In genomic region chr2:30285758-30286157, GRCh38 we compare ENCODE assay signal across 22 cellular contexts. TPM values are rescaled to one million over a fixed set of nuclear protein-coding genes. Genes with fewer than 3 reads are reported as not detected.
A peak's percentile ranks its signal among the peaks of the same experiment; 100 is the strongest.
DNase-seq lines count a peak whose midpoint lies in the region; ATAC-seq, FAIRE-seq and TF ChIP-seq lines count a peak whose summit lies in the region.
"Had no signal": no experiment of that assay in that cellular context is flagged by ENCODE, and none has a peak within 500 bp of the region (broad histone marks: within the 10 kb centered on the region; RNA-seq: fewer than 3 reads in every experiment).

No MANE protein-coding gene starts in this region.

- in situ Hi-C loops in IMR-90 (cut with MboI; ENCODE audit: low sequenced_read_pairs) (no loop called here), K562 (cut with MboI) (no loop called here)

- H3K4me3 ChIP-seq in IMR-90 (ENCODE audit: insufficient read depth, low read depth, low read length), result no peak overlapping the region
- no peak overlapping the region for H3K4me3 ChIP-seq in K562
- no peak overlapping the region for H3K4me3 ChIP-seq in trophoblast cell (ENCODE audit: low read depth, low read length)
- H3K4me3 ChIP-seq: BLaER1 treated with 17β-estradiol and CSF1 and Interleukin-3, amounts not matched to agents 10 nM and 100 nM had no signal

- peaks cover 24% of the 10 kb centered on the region for H3K4me1 ChIP-seq in IMR-90 (ENCODE audit: control insufficient read depth, insufficient read depth, low read length)
- H3K4me1 ChIP-seq in K562 (replicated peaks in 1 of 2; ENCODE audit: control insufficient read depth in 2 of 2, insufficient read depth in 2 of 2, low read length in 2 of 2), result peaks cover 9 to 22% of the 10 kb centered on the region in 2 experiments; a peak in 4 of 5 replicates
- H3K4me1 ChIP-seq in trophoblast cell (ENCODE audit: control insufficient read depth in 1 of 2, insufficient read depth in 2 of 2, low read length in 2 of 2), result peaks cover 0 to 5% of the 10 kb centered on the region in 2 experiments

- H2BK20ac ChIP-seq in IMR-90 (ENCODE audit: low read depth, low read length), result no peak overlapping the region

- no peak overlapping the region for H3K23ac ChIP-seq in IMR-90 (ENCODE audit: low read depth, low read length)
- H3K23ac ChIP-seq in trophoblast cell (ENCODE audit: low read length), result no peak overlapping the region

- no peak overlapping the region for H4K5ac ChIP-seq in IMR-90 (ENCODE audit: low read depth, low read length)

- peak overlapping the region; percentile 92 for H3K27ac Mint-ChIP-seq in activated B cell treated with CpG ODN at 0.5 μM for 24 hours
- H3K27ac Mint-ChIP-seq: CD4-positive, alpha-beta T cell; CD8-positive, alpha-beta T cell had no signal

- dilution Hi-C loops in IMR-90 (cut with HindIII; ENCODE audit: low sequenced_read_pairs, unreplicated experiment), result no loop called here

- no peaks in the 10 kb centered on the region for H3K79me2 ChIP-seq in K562 (ENCODE audit: control insufficient read depth, insufficient read depth, low read length)
- H3K79me2 ChIP-seq in trophoblast cell (ENCODE audit: control insufficient read depth, insufficient read depth, low read length, poor library complexity), result no peaks in the 10 kb centered on the region

- no peak for TF ChIP-seq EP300 in K562 (IDR thresholded peaks at IDR 0.05; ENCODE audit: low read length)

- H3K9ac ChIP-seq in IMR-90 (ENCODE audit: low read depth, low read length), result no peak overlapping the region
- H3K9ac ChIP-seq in K562 (ENCODE audit: insufficient read depth in 1 of 2, low read depth in 2 of 2, low read length in 2 of 2), result no peak overlapping the region
- H3K9ac ChIP-seq in trophoblast cell (ENCODE audit: low read length), result no peak overlapping the region
- H3K9ac ChIP-seq: BLaER1 treated with 17β-estradiol and CSF1 and Interleukin-3, amounts not matched to agents 10 nM and 100 nM had no signal

- no peak overlapping the region for H2BK120ac ChIP-seq in IMR-90 (ENCODE audit: low read depth, low read length)
- H2BK120ac ChIP-seq in trophoblast cell (ENCODE audit: insufficient read depth, low read length, poor library complexity), result no peak overlapping the region

- H2BK15ac ChIP-seq in IMR-90 (ENCODE audit: low read depth, low read length), result 0 out of 3 replicates have a peak overlapping the region, but pooled peaks have one; percentile 15

- H2BK12ac ChIP-seq in trophoblast cell (ENCODE audit: low read length), result no peak overlapping the region

- no peak overlapping the region for H3K27ac ChIP-seq in IMR-90 (ENCODE audit: insufficient read depth, low read length)
- H3K27ac ChIP-seq in K562 (ENCODE audit: extremely low read depth, low read depth, low read length), result no peak overlapping the region
- H3K27ac ChIP-seq in trophoblast cell (ENCODE audit: low read depth, low read length), result no peak overlapping the region
- H3K27ac ChIP-seq: BLaER1 treated with 17β-estradiol and CSF1 and Interleukin-3, amounts not matched to agents 10 nM and 100 nM; C4-2B had no signal

- no peak overlapping the region for H3K4me2 ChIP-seq in IMR-90 (ENCODE audit: low read depth, low read length)
- H3K4me2 ChIP-seq in K562 (ENCODE audit: insufficient read depth, low read length), result no peak overlapping the region
- no peak overlapping the region for H3K4me2 ChIP-seq in trophoblast cell (ENCODE audit: low read length)

- H3K14ac ChIP-seq in IMR-90 (replicated peaks; ENCODE audit: low read depth, low read length) (no peak overlapping the region), trophoblast cell (ENCODE audit: low read length) (no peak overlapping the region)

- no peak for DNase-seq in IMR-90
- DNase-seq in activated B cell treated with CpG ODN at 0.5 μM for 24 hours, result no peak
- no peak for DNase-seq in K562 (ENCODE audit: extremely low read depth in 1 of 4, low spot score in 3 of 4)
- DNase-seq in NCI-H187 (lab: John Stamatoyannopoulos, UW), result no peak
- DNase-seq in trophoblast cell, result no peak
- DNase-seq: 8988T; ACHN; Caco-2; Calu3; CD4-positive, alpha-beta T cell; CD8-positive, alpha-beta T cell; DMS79 treated with DMSO at 0.1 percent for 48 hours; GF-D8 had no signal

- TF ChIP-seq CTCF in IMR-90 (conservative IDR thresholded peaks at IDR 0.05; ENCODE audit: low read depth, low read length) (no peak), activated B cell treated with CpG ODN at 0.5 μM for 24 hours (IDR thresholded peaks at IDR 0.05) (no peak), K562 (IDR thresholded peaks at IDR 0.05 in 2 of 3, conservative IDR thresholded peaks at IDR 0.05 in 1 of 3; ENCODE audit: insufficient read depth in 2 of 3, low read depth in 1 of 3, low read length in 3 of 3) (no peak)

- no peaks in the 10 kb centered on the region for H3K36me3 ChIP-seq in IMR-90 (ENCODE audit: control insufficient read depth, insufficient read depth, low read length)
- no peaks in the 10 kb centered on the region for H3K36me3 ChIP-seq in K562 (ENCODE audit: control insufficient read depth, insufficient read depth, low read length)
- no peaks in the 10 kb centered on the region for H3K36me3 ChIP-seq in trophoblast cell (ENCODE audit: control insufficient read depth in 1 of 2, insufficient read depth in 2 of 2, low read length in 2 of 2)
- H3K36me3 ChIP-seq: BLaER1 treated with 17β-estradiol and CSF1 and Interleukin-3, amounts not matched to agents 10 nM and 100 nM had no signal

- H2AFZ ChIP-seq in IMR-90 (replicated peaks; ENCODE audit: low read length, poor library complexity), result no peak overlapping the region
- no peak overlapping the region for H2AFZ ChIP-seq in K562 (ENCODE audit: low read depth, low read length)
- H2AFZ ChIP-seq in trophoblast cell (ENCODE audit: insufficient read depth, low read length, poor library complexity), result no peak overlapping the region

- H3K9me3 Mint-ChIP-seq in activated B cell treated with CpG ODN at 0.5 μM for 24 hours, result no peaks in the 10 kb centered on the region
- H3K9me3 Mint-ChIP-seq: CD4-positive, alpha-beta T cell; CD8-positive, alpha-beta T cell had no signal

- H3K4me3 Mint-ChIP-seq in activated B cell treated with CpG ODN at 0.5 μM for 24 hours, result no peak overlapping the region
- H3K4me3 Mint-ChIP-seq: CD4-positive, alpha-beta T cell; CD8-positive, alpha-beta T cell had no signal

- CTCF ChIA-PET in IMR-90 (lab: Yijun Ruan, JAX), result interaction anchor here (0.7 kb wide), 1 partner anchor 9 kb away, joined by 3 read pairs; no protein-coding TSS in a partner anchor
- CTCF ChIA-PET in activated B cell treated with CpG ODN at 0.5 μM for 24 hours (lab: Charles Lee), result interaction anchor here (1.0 kb wide), 1 partner anchor 77 kb away, joined by 4 read pairs; no protein-coding TSS in a partner anchor
- CTCF ChIA-PET in K562 (lab: Yijun Ruan, JAX; ENCODE audit: low intra/inter-chr PET ratio), result no interaction called here

- TF ChIP-seq POLR2A in IMR-90 (IDR thresholded peaks at IDR 0.05; ENCODE audit: low read depth, low read length), result no peak
- TF ChIP-seq POLR2A in K562 (conservative IDR thresholded peaks at IDR 0.05), result no peak

- peaks cover 98% of the 10 kb centered on the region for H3K4me1 Mint-ChIP-seq in activated B cell treated with CpG ODN at 0.5 μM for 24 hours

- no peak overlapping the region for H3K56ac ChIP-seq in IMR-90 (ENCODE audit: extremely low read depth, insufficient read depth, low read length)

- no peak overlapping the region for H3K4ac ChIP-seq in IMR-90 (ENCODE audit: low read depth, low read length)
- H3K4ac ChIP-seq in trophoblast cell (ENCODE audit: low read depth, low read length), result no peak overlapping the region

- no CpG with 5 or more reads among the region's 3 CpGs for WGBS in IMR-90 (ENCODE audit: extremely low coverage in 2 of 2, insufficient read length in 1 of 2), 2 experiments
- 46% methylated on average over 3 of the region's 3 CpGs for WGBS in K562 (ENCODE audit: insufficient coverage, low coverage, missing lambda C conversion rate)
- no CpG with 5 or more reads among the region's 3 CpGs for WGBS in trophoblast cell (ENCODE audit: extremely low coverage, insufficient coverage, insufficient read length)

- POLR2A ChIA-PET in IMR-90 (lab: Charles Lee; ENCODE audit: unreplicated experiment), result interaction anchor here (0.6 kb wide), 1 partner anchor 449 kb away, joined by 4 read pairs; no protein-coding TSS in a partner anchor
- POLR2A ChIA-PET in activated B cell treated with CpG ODN at 0.5 μM for 24 hours (lab: Charles Lee), result interaction anchor here (1.1 to 6.9 kb wide), 4 partner anchors 8 to 54 kb away, joined by 5 to 102 read pairs (median 26); partner anchors contain the start of gene LBH
- POLR2A ChIA-PET in K562 (lab: Yijun Ruan, JAX), result interaction anchor here (1.1 kb wide), 1 partner anchor 10 kb away, joined by 4 read pairs; no protein-coding TSS in a partner anchor

- H2AK5ac ChIP-seq in IMR-90 (ENCODE audit: low read depth, low read length) (no peak overlapping the region), trophoblast cell (ENCODE audit: low read length) (no peak overlapping the region)

- H3K27me3 Mint-ChIP-seq in activated B cell treated with CpG ODN at 0.5 μM for 24 hours, result no peaks in the 10 kb centered on the region
- H3K27me3 Mint-ChIP-seq: CD4-positive, alpha-beta T cell had no signal

- H3K27me3 ChIP-seq in IMR-90 (ENCODE audit: control insufficient read depth, insufficient read depth, low read length), result no peaks in the 10 kb centered on the region
- H3K27me3 ChIP-seq in K562 (ENCODE audit: control insufficient read depth in 2 of 2, insufficient read depth in 2 of 2, low read length in 2 of 2), result no peaks in the 10 kb centered on the region
- peaks cover 4% of the 10 kb centered on the region for H3K27me3 ChIP-seq in trophoblast cell (ENCODE audit: insufficient read depth, low read length)

- ATAC-seq in IMR-90 (ENCODE audit: low read depth), result no peak
- ATAC-seq in activated B cell treated with CpG ODN at 0.5 μM for 24 hours (ENCODE audit: low read depth), result no peak
- ATAC-seq in K562, result no peak
- ATAC-seq in HG03571 (IDR thresholded peaks at IDR 0.05; ENCODE audit: unreplicated experiment), result no peak
- no peak for ATAC-seq in HG03135 (IDR thresholded peaks at IDR 0.05; ENCODE audit: unreplicated experiment)
- ATAC-seq: CD8-positive, alpha-beta T cell had no signal

- H4K20me1 ChIP-seq in IMR-90 (ENCODE audit: insufficient read depth, low read length) (no peaks in the 10 kb centered on the region), K562 (replicated peaks; ENCODE audit: control insufficient read depth, insufficient read depth, low read length) (0 out of 2 replicates have a peak, but pooled peaks cover 3% of the 10 kb centered on the region)

- H3K36me3 Mint-ChIP-seq in activated B cell treated with CpG ODN at 0.5 μM for 24 hours (ENCODE audit: low read depth), result no peaks in the 10 kb centered on the region
- H3K36me3 Mint-ChIP-seq: CD8-positive, alpha-beta T cell had no signal

- peaks cover 10% of the 10 kb centered on the region; the same call in 1 of the 2 replicates for H3K9me1 ChIP-seq in IMR-90 (ENCODE audit: insufficient read depth, low read length)
- H3K9me1 ChIP-seq in K562 (ENCODE audit: control insufficient read depth, insufficient read depth, low read length), result no peaks in the 10 kb centered on the region

- no peak for FAIRE-seq in K562 (lab: Jason Lieb, UNC)
- FAIRE-seq: A204.1, D721Med, G401.6, GM12891, GM19239 had no signal

- H4K12ac ChIP-seq in trophoblast cell (ENCODE audit: low read depth, low read length), result no peak overlapping the region

- BruUV-seq in IMR-90 (replicated peaks; lab: Mats Ljungman, UMichigan) (no TSS peak), K562 (replicated peaks; lab: Mats Ljungman, UMichigan) (no TSS peak)

- H3K18ac ChIP-seq in IMR-90 (ENCODE audit: low read depth, low read length), result no peak overlapping the region
- H3K18ac ChIP-seq in trophoblast cell (ENCODE audit: low read length), result no peak overlapping the region

- no peak for TF ChIP-seq RAD21 in IMR-90 (IDR thresholded peaks at IDR 0.05; ENCODE audit: low read length)
- TF ChIP-seq RAD21 in K562 (CRISPR knock-in tag; conservative IDR thresholded peaks at IDR 0.05 in 1 of 2, IDR thresholded peaks at IDR 0.05 in 1 of 2), result no peak

- H4K8ac ChIP-seq in IMR-90 (ENCODE audit: low read depth in 2 of 2, low read length in 2 of 2), result no peak overlapping the region
- H4K8ac ChIP-seq in trophoblast cell (ENCODE audit: low read depth, low read length), result no peak overlapping the region

- no peak overlapping the region for H2AK9ac ChIP-seq in IMR-90 (replicated peaks; ENCODE audit: low read depth, low read length, poor library complexity)

- intact Hi-C loops in IMR-90 (cut with micrococcal nuclease) (no loop called here), activated B cell treated with CpG ODN at 0.5 μM for 24 hours (cut with micrococcal nuclease) (loop anchor here (5.0 kb wide), 1 partner anchor 152 kb away; no protein-coding TSS in a partner anchor), K562 (cut with micrococcal nuclease) (no loop called here)

- no peaks in the 10 kb centered on the region for H3K9me3 ChIP-seq in IMR-90 (ENCODE audit: control insufficient read depth, insufficient read depth, low read length)
- no peaks in the 10 kb centered on the region for H3K9me3 ChIP-seq in K562 (replicated peaks; ENCODE audit: control insufficient read depth, insufficient read depth, low read depth, low read length)
- H3K9me3 ChIP-seq in trophoblast cell (ENCODE audit: insufficient read depth, low read depth, low read length), result peaks cover 6% of the 10 kb centered on the region
- H3K9me3 ChIP-seq: BLaER1 treated with 17β-estradiol and CSF1 and Interleukin-3, amounts not matched to agents 10 nM and 100 nM; Caco-2 had no signal

- H2BK5ac ChIP-seq in IMR-90 (ENCODE audit: low read depth, low read length, poor library complexity, severe bottlenecking) (no peak overlapping the region), trophoblast cell (ENCODE audit: low read depth, low read length, poor library complexity) (no peak overlapping the region)

- H3K79me1 ChIP-seq in IMR-90 (ENCODE audit: low read depth in 1 of 2, low read length in 2 of 2), result peaks cover 6 to 7% of the 10 kb centered on the region in 2 experiments; a peak in 2 of 4 replicates
- H3K79me1 ChIP-seq in trophoblast cell (ENCODE audit: low read length), result no peaks in the 10 kb centered on the region

- H4K91ac ChIP-seq in IMR-90 (ENCODE audit: insufficient read depth, low read depth, low read length) (no peak overlapping the region), trophoblast cell (ENCODE audit: low read depth, low read length) (no peak overlapping the region)

RNA-seq across cellular contexts. Expression of gene LBH, which starts 54.4 kb away (rescaled TPM):
- 155 and 158 TPM in 2 replicates for total RNA-seq in IMR-90 (2012; rRNA removed)
- polyA plus RNA-seq in IMR-90 (2012; rRNA removed), result 163 and 202 TPM in 2 replicates
- 108 and 247 TPM in 2 replicates for polyA plus RNA-seq in IMR-90 (2012; cell fraction: cytosol; rRNA removed)
- polyA plus RNA-seq in IMR-90 (2012; cell fraction: nucleus; rRNA removed; ENCODE audit: low replicate concordance), result 92.9 and 150 TPM in 2 replicates
- 120 and 131 TPM in 2 replicates for total RNA-seq in activated B cell treated with CpG ODN at 0.5 μM for 24 hours
- 4.1 and 9.5 TPM in 2 replicates for total RNA-seq in K562 (2011; cell fraction: chromatin; rRNA removed; ENCODE audit: low replicate concordance)
- 14.5 and 15.2 TPM in 2 replicates for total RNA-seq in K562 (2011; cell fraction: nucleolus; rRNA removed)
- total RNA-seq in K562 (2011; cell fraction: nucleoplasm; rRNA removed), result 8.9 and 11.3 TPM in 2 replicates
- total RNA-seq in K562 (2014; rRNA removed), result 7.4 and 23.5 TPM in 2 replicates
- total RNA-seq in K562 (2014; rRNA removed; fragmentation: Illumina TruSeq; extraction: Trizol), result 5.7 and 6.0 TPM in 2 replicates
- total RNA-seq in K562 (2015; rRNA removed; fragmentation: Illumina TruSeq; extraction: Trizol), result 4.6 and 7.3 TPM in 2 replicates
- total RNA-seq in K562 (2021), result 9.5 and 12.1 TPM in 2 replicates
- polyA plus RNA-seq in K562 (2011; rRNA removed), result 8.2 and 9.5 TPM in 2 replicates
- polyA plus RNA-seq in K562 (2011; cell fraction: cytosol; rRNA removed), result 13.7 and 24.2 TPM in 2 replicates
- polyA plus RNA-seq in K562 (2011; cell fraction: nucleus; rRNA removed), result 4.1 and 4.6 TPM in 2 replicates
- polyA plus RNA-seq in K562 (2012), result 6.0 and 6.2 TPM in 2 replicates
- 8.1 TPM in 2 replicates for polyA plus RNA-seq in K562 (2014; fragmentation: Illumina TruSeq; extraction: Trizol)
- polyA plus RNA-seq in K562 (2014; fragmentation: Nextera tagmentation; extraction: Ambion mirVana), result 1 to 10 TPM; 3.1 to 5.9 TPM
- polyA plus RNA-seq in K562 (2014; rRNA removed), result 9.4 and 13.4 TPM in 2 replicates
- polyA minus RNA-seq in K562 (2011; rRNA and poly(A)+ RNA removed), result 10.9 and 13.0 TPM in 2 replicates
- 5.6 and 12.1 TPM in 2 replicates for polyA minus RNA-seq in K562 (2011; cell fraction: cytosol; rRNA and poly(A)+ RNA removed)
- 7.7 and 15.4 TPM in 2 replicates for polyA minus RNA-seq in K562 (2011; cell fraction: nucleus; rRNA and poly(A)+ RNA removed)
- polyA plus RNA-seq in trophoblast cell (2013), result 120 and 147 TPM in 2 replicates
